ENCODE assay signal across 29 cellular contexts in the genomic region with DNA sequence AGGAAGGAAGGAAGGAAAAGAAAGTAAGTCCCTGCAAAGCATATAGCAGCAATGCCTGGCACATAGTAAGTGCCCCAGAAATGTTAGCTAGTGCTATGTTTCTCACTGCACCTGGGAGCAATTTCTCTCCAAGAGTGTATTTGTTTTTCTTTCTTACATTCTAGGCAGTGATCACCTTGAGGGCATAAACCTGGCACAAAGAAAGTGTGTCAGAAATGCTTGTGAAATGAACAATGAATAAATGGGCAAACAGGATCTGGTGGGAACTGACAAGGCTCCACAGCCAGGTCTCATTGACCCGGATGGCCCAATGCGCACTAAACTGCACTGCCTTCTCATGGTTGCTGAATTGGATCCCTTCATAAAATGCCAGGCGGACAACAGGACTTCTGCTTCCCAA.
"Had no signal": no experiment of that assay in that cellular context is flagged by ENCODE, and none has a peak within 500 bp of the region (broad histone marks: within the 10 kb centered on the region; RNA-seq: fewer than 3 reads in every experiment).

No MANE protein-coding gene starts in this region.

- H3K4me3 Mint-ChIP-seq: activated CD8-positive, alpha-beta memory T cell treated with anti-CD3 and anti-CD28 coated beads, Interleukin-2, amount 10 ng/mL, durations not matched to agents 7 days and 5 days; activated CD8-positive, alpha-beta T cell treated with anti-CD3 and anti-CD28 coated beads, Interleukin-2, amount 10 ng/mL, durations not matched to agents 7 days and 5 days; activated naive CD4-positive, alpha-beta T cell treated with anti-CD3 and anti-CD28 coated beads, Interleukin-2, amount 10 ng/mL, durations not matched to agents 7 days and 5 days; activated naive CD8-positive, alpha-beta T cell treated with anti-CD3 and anti-CD28 coated beads, Interleukin-2, amount 10 ng/mL, durations not matched to agents 7 days and 5 days; activated T-helper 1 cell treated with anti-CD3 and anti-CD28 coated beads, Interleukin-12 subunit alpha, Interleukin-12 subunit beta, Interleukin-2, Interleukin-4 antibody, amounts not matched to agents 30 ng/mL and 10 ng/mL and 1 ng/mL, durations not matched to agents 14 hours and 24 hours and 36 hours; brain; endodermal cell had no signal

- H3K27me3 ChIP-seq: ascending aorta, breast epithelium, cardiac muscle cell, colonic mucosa had no signal

- H3K27me3 Mint-ChIP-seq: activated CD8-positive, alpha-beta memory T cell treated with anti-CD3 and anti-CD28 coated beads, Interleukin-2, amount 10 ng/mL, durations not matched to agents 7 days and 5 days; activated naive CD4-positive, alpha-beta T cell treated with anti-CD3 and anti-CD28 coated beads, Interleukin-2, amount 10 ng/mL, durations not matched to agents 7 days and 5 days; brain had no signal

- H3K4me1 Mint-ChIP-seq: activated CD8-positive, alpha-beta memory T cell treated with anti-CD3 and anti-CD28 coated beads, Interleukin-2, amount 10 ng/mL, durations not matched to agents 7 days and 5 days; activated naive CD4-positive, alpha-beta T cell treated with anti-CD3 and anti-CD28 coated beads, Interleukin-2, amount 10 ng/mL, durations not matched to agents 7 days and 5 days; endodermal cell had no signal

- H3K4me3 ChIP-seq: ascending aorta, breast epithelium, cardiac muscle cell, colonic mucosa had no signal

- H3K27ac ChIP-seq: ascending aorta, breast epithelium, cardiac muscle cell, colonic mucosa, epithelial cell of prostate had no signal

- ATAC-seq: activated CD8-positive, alpha-beta memory T cell treated with anti-CD3 and anti-CD28 coated beads, Interleukin-2, amount 10 ng/mL, durations not matched to agents 7 days and 5 days; activated CD8-positive, alpha-beta T cell treated with anti-CD3 and anti-CD28 coated beads, Interleukin-2, amount 10 ng/mL, durations not matched to agents 7 days and 5 days; activated naive CD4-positive, alpha-beta T cell treated with anti-CD3 and anti-CD28 coated beads, Interleukin-2, amount 50 U/mL, for 72 hours; esophagus mucosa had no signal

- H3K4me1 ChIP-seq: ascending aorta, breast epithelium, colonic mucosa had no signal

- H3K36me3 ChIP-seq: ascending aorta, breast epithelium, cardiac muscle cell, colonic mucosa had no signal

- DNase-seq: activated CD4-positive, alpha-beta T cell treated with anti-CD3 and anti-CD28 coated beads for 1 hour; activated CD4-positive, alpha-beta T cell treated with anti-CD3 and anti-CD28 coated beads for 4 hours; activated CD4-positive, alpha-beta T cell treated with anti-CD3 and anti-CD28 coated beads, Interleukin-2, amount 50 U/mL, for 1 hour; activated CD4-positive, alpha-beta T cell treated with anti-CD3 and anti-CD28 coated beads, Interleukin-2, amount 50 U/mL, for 48 hours; activated CD8-positive, alpha-beta memory T cell treated with anti-CD3 and anti-CD28 coated beads, Interleukin-2, amount 10 ng/mL, durations not matched to agents 7 days and 5 days; activated CD8-positive, alpha-beta memory T cell treated with anti-CD3 and anti-CD28 coated beads, Interleukin-2, amount 50 U/mL, for 4 hours; activated CD8-positive, alpha-beta T cell treated with anti-CD3 and anti-CD28 coated beads, Interleukin-2, amount 10 ng/mL, durations not matched to agents 7 days and 5 days; activated effector memory CD4-positive, alpha-beta T cell treated with anti-CD3 and anti-CD28 coated beads, Interleukin-2, amount 50 U/mL, for 16 hours; activated naive CD4-positive, alpha-beta T cell; activated naive CD4-positive, alpha-beta T cell treated with anti-CD3 and anti-CD28 coated beads, Interleukin-2, amount 10 ng/mL, durations not matched to agents 7 days and 5 days; activated naive CD8-positive, alpha-beta T cell treated with anti-CD3 and anti-CD28 coated beads, Interleukin-2, amount 10 ng/mL, durations not matched to agents 7 days and 5 days; activated T-cell treated with anti-CD3 and anti-CD28 coated beads, Interleukin-2, amount 50 U/mL, for 1 hour; activated T-cell treated with anti-CD3 and anti-CD28 coated beads, Interleukin-2, amount 50 U/mL, for 48 hours; central memory CD4-positive, alpha-beta T cell; cerebellar nuclear complex; colonic mucosa; effector CD8-positive, alpha-beta T cell; foreskin fibroblast; T-helper 2 cell had no signal

- H3K9me3 ChIP-seq: ascending aorta, breast epithelium, colonic mucosa had no signal

- H3K9me3 Mint-ChIP-seq: activated naive CD4-positive, alpha-beta T cell treated with anti-CD3 and anti-CD28 coated beads, Interleukin-2, amount 10 ng/mL, durations not matched to agents 7 days and 5 days; activated naive CD8-positive, alpha-beta T cell treated with anti-CD3 and anti-CD28 coated beads, Interleukin-2, amount 10 ng/mL, durations not matched to agents 7 days and 5 days; activated T-helper 1 cell treated with anti-CD3 and anti-CD28 coated beads, Interleukin-12 subunit alpha, Interleukin-12 subunit beta, Interleukin-2, Interleukin-4 antibody, amounts not matched to agents 30 ng/mL and 10 ng/mL and 1 ng/mL, durations not matched to agents 14 hours and 24 hours and 36 hours; activated T-helper 2 cell treated with anti-CD3 and anti-CD28 coated beads, Interferon-gamma antibody, Interleukin-2, Interleukin-4, amounts not matched to agents 10 μg/mL and 5 μg/mL and 100 μg/mL, durations not matched to agents 14 hours and 24 hours and 36 hours; endodermal cell had no signal

- H3K27ac Mint-ChIP-seq: activated CD8-positive, alpha-beta memory T cell treated with anti-CD3 and anti-CD28 coated beads, Interleukin-2, amount 10 ng/mL, durations not matched to agents 7 days and 5 days; activated CD8-positive, alpha-beta T cell treated with anti-CD3 and anti-CD28 coated beads, Interleukin-2, amount 10 ng/mL, durations not matched to agents 7 days and 5 days; activated naive CD4-positive, alpha-beta T cell treated with anti-CD3 and anti-CD28 coated beads, Interleukin-2, amount 10 ng/mL, durations not matched to agents 7 days and 5 days; activated naive CD4-positive, alpha-beta T cell treated with anti-CD3 and anti-CD28 coated beads, Interleukin-2, amount 50 U/mL, for 72 hours; activated naive CD8-positive, alpha-beta T cell treated with anti-CD3 and anti-CD28 coated beads, Interleukin-2, amount 10 ng/mL, durations not matched to agents 7 days and 5 days; activated T-helper 1 cell treated with anti-CD3 and anti-CD28 coated beads, Interleukin-12 subunit alpha, Interleukin-12 subunit beta, Interleukin-2, Interleukin-4 antibody, amounts not matched to agents 30 ng/mL and 10 ng/mL and 1 ng/mL, durations not matched to agents 14 hours and 24 hours and 36 hours; activated T-helper 2 cell treated with anti-CD3 and anti-CD28 coated beads, Interferon-gamma antibody, Interleukin-2, Interleukin-4, amounts not matched to agents 10 μg/mL and 5 μg/mL and 100 μg/mL, durations not matched to agents 14 hours and 24 hours and 36 hours; brain; endodermal cell had no signal

- H3K36me3 Mint-ChIP-seq: activated CD8-positive, alpha-beta memory T cell treated with anti-CD3 and anti-CD28 coated beads, Interleukin-2, amount 10 ng/mL, durations not matched to agents 7 days and 5 days; activated naive CD4-positive, alpha-beta T cell treated with anti-CD3 and anti-CD28 coated beads, Interleukin-2, amount 10 ng/mL, durations not matched to agents 7 days and 5 days; activated naive CD4-positive, alpha-beta T cell treated with anti-CD3 and anti-CD28 coated beads, Interleukin-2, amount 50 U/mL, for 72 hours; activated naive CD8-positive, alpha-beta T cell treated with anti-CD3 and anti-CD28 coated beads, Interleukin-2, amount 10 ng/mL, durations not matched to agents 7 days and 5 days had no signal
